ENCODE assay signal across 17 cellular contexts in genomic region chr3:37500518-37500917, GRCh38. TPM values are rescaled to one million over a fixed set of nuclear protein-coding genes. Genes with fewer than 3 reads are reported as not detected.
"Had no signal": no experiment of that assay in that cellular context is flagged by ENCODE, and none has a peak within 500 bp of the region (broad histone marks: within the 10 kb centered on the region; RNA-seq: fewer than 3 reads in every experiment).

No MANE protein-coding gene starts in this region.

- ATAC-seq: foreskin keratinocyte, left cardiac atrium, lower lobe of right lung, natural killer cell, psoas muscle, right lobe of liver had no signal

- H3K27ac ChIP-seq: foreskin keratinocyte, hepatocyte, left ventricle myocardium inferior, lower lobe of right lung, psoas muscle, right lobe of liver, stomach had no signal

- DNase-seq: effector memory CD4-positive, alpha-beta T cell; erythroblast; foreskin keratinocyte; kidney; left cardiac atrium; left ventricle myocardium inferior; lower lobe of right lung; natural killer cell; psoas muscle; retina; right lobe of liver; stimulated activated naive CD4-positive, alpha-beta T cell; stomach; substantia nigra; trophoblast cell had no signal

- H2AFZ ChIP-seq: hepatocyte had no signal

- H3K4me3 ChIP-seq: hepatocyte, left ventricle myocardium inferior, lower lobe of right lung, psoas muscle, right lobe of liver, stomach had no signal

- H3K4me2 ChIP-seq: hepatocyte had no signal

- H3K27me3 ChIP-seq: foreskin keratinocyte, hepatocyte, right lobe of liver, stomach had no signal

- H3K4me1 ChIP-seq: foreskin keratinocyte, lower lobe of right lung, psoas muscle had no signal

- H3K9me3 ChIP-seq: left ventricle myocardium inferior, lower lobe of right lung, psoas muscle, right lobe of liver, stomach had no signal

RNA-seq across cellular contexts. Expression of gene ITGA9, which starts 48.6 kb away (rescaled TPM):
- total RNA-seq: myocyte had no signal
- polyA plus RNA-seq: foreskin keratinocyte had no signal
